Comparison of ENCODE assay signal across 25 cellular contexts in the genomic region with DNA sequence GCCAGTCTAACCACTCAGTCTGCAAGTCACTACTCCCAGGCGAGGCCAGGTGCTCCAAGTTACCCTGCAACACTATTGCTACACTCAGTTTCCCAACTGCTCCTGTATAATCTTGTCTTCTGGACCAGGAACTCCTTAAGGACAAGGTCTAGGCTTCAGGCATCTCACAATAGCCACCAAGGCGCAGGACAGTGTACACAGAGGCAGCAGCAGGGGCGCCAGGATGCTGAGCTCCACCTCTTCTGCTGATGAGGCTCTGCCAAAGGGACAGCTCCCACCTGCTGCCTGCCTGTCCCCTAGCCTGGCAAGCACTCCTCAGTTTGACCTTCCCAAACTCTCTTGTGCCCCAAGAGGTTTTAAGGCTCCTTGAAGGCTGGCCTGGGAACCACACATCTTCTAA. TPM values are rescaled to one million over a fixed set of nuclear protein-coding genes. Genes with fewer than 3 reads are reported as not detected.
DNase-seq lines count a peak whose midpoint lies in the region; ATAC-seq and TF ChIP-seq lines count a peak whose summit lies in the region.
"Had no signal": no experiment of that assay in that cellular context is flagged by ENCODE, and none has a peak within 500 bp of the region (broad histone marks: within the 10 kb centered on the region; RNA-seq: fewer than 3 reads in every experiment).

No MANE protein-coding gene starts in this region.

- peaks cover 34% of the 10 kb centered on the region for H3K36me3 Mint-ChIP-seq in activated naive CD4-positive, alpha-beta T cell treated with anti-CD3 and anti-CD28 coated beads for 36 hours (ENCODE audit: low read depth)
- peaks cover 18% of the 10 kb centered on the region for H3K36me3 Mint-ChIP-seq in T-cell
- peaks cover 35% of the 10 kb centered on the region for H3K36me3 Mint-ChIP-seq in effector memory CD8-positive, alpha-beta T cell (ENCODE audit: insufficient read depth)
- peaks cover 51% of the 10 kb centered on the region for H3K36me3 Mint-ChIP-seq in stimulated activated effector memory CD8-positive, alpha-beta T cell treated with anti-CD3 and anti-CD28 coated beads, Interleukin-12 subunit alpha, Interleukin-12 subunit beta, amount 100 ng/mL, for 72 hours
- H3K36me3 Mint-ChIP-seq in HFFc6 (ENCODE audit: low read depth) = peaks cover 21% of the 10 kb centered on the region

- H3K9me3 Mint-ChIP-seq in activated naive CD4-positive, alpha-beta T cell treated with anti-CD3 and anti-CD28 coated beads for 36 hours = no peaks in the 10 kb centered on the region
- H3K9me3 Mint-ChIP-seq in T-cell (no peaks in the 10 kb centered on the region), HFFc6 (no peaks in the 10 kb centered on the region)
- no peaks in the 10 kb centered on the region for H3K9me3 Mint-ChIP-seq in effector memory CD8-positive, alpha-beta T cell
- no peaks in the 10 kb centered on the region for H3K9me3 Mint-ChIP-seq in stimulated activated effector memory CD8-positive, alpha-beta T cell treated with anti-CD3 and anti-CD28 coated beads, Interleukin-12 subunit alpha, Interleukin-12 subunit beta, amount 100 ng/mL, for 72 hours

- ATAC-seq in T-cell (replicated peaks in 1 of 4) = no peak
- ATAC-seq in effector memory CD8-positive, alpha-beta T cell (replicated peaks) = no peak
- no peak for ATAC-seq in stimulated activated effector memory CD8-positive, alpha-beta T cell treated with anti-CD3 and anti-CD28 coated beads, Interleukin-12 subunit alpha, Interleukin-12 subunit beta, amount 100 ng/mL, for 72 hours
- ATAC-seq: Panc1, upper lobe of right lung had no signal

- intact Hi-C loops in activated naive CD4-positive, alpha-beta T cell treated with anti-CD3 and anti-CD28 coated beads for 36 hours (cut with micrococcal nuclease) = no loop called here

- DNase-seq in activated naive CD4-positive, alpha-beta T cell treated with anti-CD3 and anti-CD28 coated beads for 36 hours = no peak
- no peak for DNase-seq in activated naive CD4-positive, alpha-beta T cell (lab: John Stamatoyannopoulos, UW)
- DNase-seq in T-cell (no peak), HFFc6 (no peak)
- DNase-seq in effector memory CD8-positive, alpha-beta T cell = no peak
- no peak for DNase-seq in stimulated activated effector memory CD8-positive, alpha-beta T cell treated with anti-CD3 and anti-CD28 coated beads, Interleukin-12 subunit alpha, Interleukin-12 subunit beta, amount 100 ng/mL, for 72 hours (ENCODE audit: low spot score in 2 of 2)
- no peak for DNase-seq in stimulated activated CD4-positive, alpha-beta T cell treated with anti-CD3 and anti-CD28 coated beads, Interleukin-2, amount 100 ng/mL, for 24 hours
- DNase-seq in NK-92 treated with Interleukin-12 subunit alpha and Interleukin-12 subunit beta, amount 100 ng/mL, for 24 hours (lab: John Stamatoyannopoulos, UW) = no peak
- DNase-seq: activated CD4-positive, alpha-beta T cell treated with anti-CD3 and anti-CD28 coated beads, Interleukin-2, amount 50 U/mL, for 4 hours; activated T-cell treated with anti-CD3 and anti-CD28 coated beads, Interleukin-2, amount 50 U/mL, for 1 hour; BE2C; Calu3; cortex of kidney; Kasumi-1; mammary epithelial cell; NCI-H1048; NCI-H187 treated with DMSO at 0.1 percent for 48 hours; NCI-H345; ovary; stimulated activated CD8-positive, alpha-beta memory T cell treated with anti-CD3 and anti-CD28 coated beads, Interleukin-4, amount 100 ng/mL, for 48 hours; upper lobe of right lung had no signal

- peaks cover 2% of the 10 kb centered on the region for H3K27me3 Mint-ChIP-seq in activated naive CD4-positive, alpha-beta T cell treated with anti-CD3 and anti-CD28 coated beads for 36 hours (ENCODE audit: low read depth)
- H3K27me3 Mint-ChIP-seq in T-cell = no peaks in the 10 kb centered on the region
- H3K27me3 Mint-ChIP-seq in effector memory CD8-positive, alpha-beta T cell = no peaks in the 10 kb centered on the region
- H3K27me3 Mint-ChIP-seq in HFFc6 (ENCODE audit: insufficient read depth) = peaks cover 8% of the 10 kb centered on the region

- no peak overlapping the region for H3K4me3 Mint-ChIP-seq in activated naive CD4-positive, alpha-beta T cell treated with anti-CD3 and anti-CD28 coated beads for 36 hours
- no peak overlapping the region for H3K4me3 Mint-ChIP-seq in T-cell
- no peak overlapping the region for H3K4me3 Mint-ChIP-seq in effector memory CD8-positive, alpha-beta T cell
- H3K4me3 Mint-ChIP-seq in stimulated activated effector memory CD8-positive, alpha-beta T cell treated with anti-CD3 and anti-CD28 coated beads, Interleukin-12 subunit alpha, Interleukin-12 subunit beta, amount 100 ng/mL, for 72 hours = no peak overlapping the region
- H3K4me3 Mint-ChIP-seq in HFFc6 = no peak overlapping the region

- POLR2A ChIA-PET in T-cell (lab: Charles Lee) = no interaction called here

- peak overlapping the region; percentile 10 for H3K27ac Mint-ChIP-seq in activated naive CD4-positive, alpha-beta T cell treated with anti-CD3 and anti-CD28 coated beads for 36 hours
- H3K27ac Mint-ChIP-seq in T-cell = peak overlapping the region; percentile 23 to 26
- H3K27ac Mint-ChIP-seq in effector memory CD8-positive, alpha-beta T cell = peak overlapping the region; percentile 70 to 76
- peak overlapping the region; percentile 85 for H3K27ac Mint-ChIP-seq in stimulated activated effector memory CD8-positive, alpha-beta T cell treated with anti-CD3 and anti-CD28 coated beads, Interleukin-12 subunit alpha, Interleukin-12 subunit beta, amount 100 ng/mL, for 72 hours
- no peak overlapping the region for H3K27ac Mint-ChIP-seq in HFFc6

- CTCF ChIA-PET in activated naive CD4-positive, alpha-beta T cell treated with anti-CD3 and anti-CD28 coated beads for 36 hours (lab: Charles Lee) = no interaction called here
- CTCF ChIA-PET in T-cell (lab: Charles Lee) = no interaction called here

- H3K4me1 Mint-ChIP-seq in activated naive CD4-positive, alpha-beta T cell treated with anti-CD3 and anti-CD28 coated beads for 36 hours (ENCODE audit: low read depth) = peaks cover 35% of the 10 kb centered on the region
- H3K4me1 Mint-ChIP-seq in T-cell (peaks cover 46 to 55% (median 51%) of the 10 kb centered on the region in 3 donors), HFFc6 (ENCODE audit: low read depth) (peaks cover 30% of the 10 kb centered on the region)
- H3K4me1 Mint-ChIP-seq in effector memory CD8-positive, alpha-beta T cell (ENCODE audit: low read depth in 2 of 2) = peaks cover 46% of the 10 kb centered on the region in 2 donors
- H3K4me1 Mint-ChIP-seq in stimulated activated effector memory CD8-positive, alpha-beta T cell treated with anti-CD3 and anti-CD28 coated beads, Interleukin-12 subunit alpha, Interleukin-12 subunit beta, amount 100 ng/mL, for 72 hours = peaks cover 58% of the 10 kb centered on the region

- TF ChIP-seq CTCF in HFFc6 (IDR thresholded peaks at IDR 0.05) = no peak

RNA-seq across cellular contexts. Expression of a gene that starts 3.4 kb away (rescaled TPM):
- total RNA-seq in activated naive CD4-positive, alpha-beta T cell treated with anti-CD3 and anti-CD28 coated beads for 36 hours = 10 to 100 TPM; 63.8 to 65.2 TPM
- 10 to 100 TPM; 30.9 to 51.6 (median 47.0) TPM for total RNA-seq in T-cell
- total RNA-seq in HFFc6 (2021; fragmentation: NEBNext Ultra II Directional; extraction: Animal tissue kit (Norgen Biotek cat#: 25700)) = 10 to 100 TPM; 61.9 to 78.6 (median 64.4) TPM

RNA-seq across cellular contexts. Expression of a gene that starts 3.6 kb away (rescaled TPM):
- 100 to 1,000 TPM; 133 to 140 TPM for total RNA-seq in activated naive CD4-positive, alpha-beta T cell treated with anti-CD3 and anti-CD28 coated beads for 36 hours
- total RNA-seq in T-cell = 100 to 1,000 TPM; 109 to 158 (median 135) TPM
- 100 to 1,000 TPM in 3 of 6 experiments, 10 to 100 TPM in 3; 88.3 to 122 (median 97.6) TPM for total RNA-seq in HFFc6 (2021; fragmentation: NEBNext Ultra II Directional; extraction: Animal tissue kit (Norgen Biotek cat#: 25700))

RNA-seq across cellular contexts. Expression of a gene that starts 4.4 kb away (rescaled TPM):
- not detected for total RNA-seq in activated naive CD4-positive, alpha-beta T cell treated with anti-CD3 and anti-CD28 coated beads for 36 hours
- under 1 TPM in 1 of 5 donors, not detected in 4; 0.40 TPM for total RNA-seq in T-cell
- not detected for total RNA-seq in HFFc6 (2021; fragmentation: NEBNext Ultra II Directional; extraction: Animal tissue kit (Norgen Biotek cat#: 25700))
- total RNA-seq: A673; Calu3; mammary epithelial cell; right atrium auricular region; T-helper 1 cell treated with Interleukin-12 subunit alpha and Interleukin-12 subunit beta and Interleukin-4 antibody, amounts not matched to agents 30 ng/mL and 1 ng/mL, for 36 hours had no signal

RNA-seq across cellular contexts. Expression of a gene that starts 11.9 kb away (rescaled TPM):
- 1,000 to 10,000 TPM; 1,812 to 1,876 TPM for total RNA-seq in activated naive CD4-positive, alpha-beta T cell treated with anti-CD3 and anti-CD28 coated beads for 36 hours
- 100 to 1,000 TPM; 654 to 853 (median 744) TPM for total RNA-seq in T-cell
- total RNA-seq in HFFc6 (2021; fragmentation: NEBNext Ultra II Directional; extraction: Animal tissue kit (Norgen Biotek cat#: 25700)) = 1,000 to 10,000 TPM; 1,630 to 1,970 (median 1,832) TPM

RNA-seq across cellular contexts. Expression of a gene that starts 14.5 kb away (rescaled TPM):
- total RNA-seq in activated naive CD4-positive, alpha-beta T cell treated with anti-CD3 and anti-CD28 coated beads for 36 hours = 10 to 100 TPM; 26.7 to 28.9 TPM
- 10 to 100 TPM; 31.0 to 38.4 (median 36.3) TPM for total RNA-seq in T-cell
- total RNA-seq in HFFc6 (2021; fragmentation: NEBNext Ultra II Directional; extraction: Animal tissue kit (Norgen Biotek cat#: 25700)) = 1 to 10 TPM; 1.9 to 4.6 (median 3.2) TPM
